In the genomic region with DNA sequence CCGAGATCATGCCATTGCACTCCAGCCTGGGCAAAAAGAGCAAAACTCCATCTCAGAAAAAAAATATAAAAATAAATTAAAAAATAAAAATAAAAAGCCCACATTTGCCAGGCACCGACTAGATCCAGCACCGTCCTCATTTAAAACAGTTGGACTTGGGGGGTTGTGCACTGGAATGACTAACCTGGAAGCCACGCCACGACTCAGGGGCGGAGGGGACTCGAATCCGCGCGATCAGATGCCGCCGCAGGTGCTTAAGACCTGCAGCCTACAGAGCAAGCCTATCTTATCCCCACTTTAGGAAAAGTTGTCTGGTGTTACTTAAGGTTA, we compare ENCODE assay signal across 8 cellular contexts. TPM values are rescaled to one million over a fixed set of nuclear protein-coding genes. Genes with fewer than 3 reads are reported as not detected.
A peak's percentile ranks its signal among the peaks of the same experiment; 100 is the strongest.
DNase-seq lines count a peak whose midpoint lies in the region; ATAC-seq, FAIRE-seq and TF ChIP-seq lines count a peak whose summit lies in the region.

No MANE protein-coding gene starts in this region.

- H3K27ac ChIP-seq in A549 = peak overlapping the region; percentile 78 to 85
- no peak overlapping the region for H3K27ac ChIP-seq in HEK293 (ENCODE audit: extremely low read depth, low read depth, low read length)
- H3K27ac ChIP-seq in muscle layer of colon (ENCODE audit: low read depth, low read length) = no peak overlapping the region

- H3K9me3 ChIP-seq in A549 (no peaks in the 10 kb centered on the region), HEK293 (ENCODE audit: control insufficient read depth, insufficient read depth, low read depth, low read length) (no peaks in the 10 kb centered on the region), muscle layer of colon (ENCODE audit: low read length) (no peaks in the 10 kb centered on the region)

- H3K36me3 ChIP-seq in HEK293 (ENCODE audit: control insufficient read depth in 2 of 2, insufficient read depth in 1 of 2, low read length in 2 of 2) = peaks cover 0 to 4% of the 10 kb centered on the region in 2 experiments; a peak in 1 of 3 replicates
- H3K36me3 ChIP-seq in muscle layer of colon (ENCODE audit: insufficient read depth, low read length) = no peaks in the 10 kb centered on the region

- 0 out of 3 replicates have a peak, but pooled peaks cover 4% of the 10 kb centered on the region for H3K4me1 ChIP-seq in A549
- H3K4me1 ChIP-seq in HEK293 (ENCODE audit: control insufficient read depth, insufficient read depth, low read length) = no peaks in the 10 kb centered on the region
- no peaks in the 10 kb centered on the region for H3K4me1 ChIP-seq in muscle layer of colon (ENCODE audit: insufficient read depth, low read length)

- H3K4me2 ChIP-seq in A549 = peak overlapping the region; percentile 75

- POLR2A ChIA-PET in A549 (lab: Yijun Ruan, JAX) (interaction anchor here (0.8 to 0.9 kb wide), 2 partner anchors 9 to 39 kb away, joined by 3 to 5 read pairs; partner anchors contain the start of gene RBBP4), HEK293 (lab: Yijun Ruan, JAX) (interaction anchor here (0.9 to 1.2 kb wide), 2 partner anchors 39 to 210 kb away, joined by 3 to 9 read pairs; partner anchors contain the start of genes RBBP4 and ZBTB8OS)

- CTCF ChIA-PET in A549 (lab: Yijun Ruan, JAX) = interaction anchor here (0.6 to 0.8 kb wide), 2 partner anchors 13 to 76 kb away, joined by 3 to 6 read pairs; no protein-coding TSS in a partner anchor
- CTCF ChIA-PET in HEK293 (lab: Yijun Ruan, JAX) = interaction anchor here (0.6 to 1.2 kb wide), 5 partner anchors 9 to 900 kb away, joined by 3 to 4 read pairs (median 3); no protein-coding TSS in a partner anchor

- TF ChIP-seq CTCF in A549 (IDR thresholded peaks at IDR 0.05) (no peak), HEK293 (tag by site-specific recombination; IDR thresholded peaks at IDR 0.05) (no peak), cardiac fibroblast (IDR thresholded peaks at IDR 0.05; ENCODE audit: low read depth, low read length) (no peak)

- H3K27me3 ChIP-seq in muscle layer of colon (ENCODE audit: control insufficient read depth in 1 of 2, insufficient read depth in 2 of 2, low read length in 2 of 2) = no peaks in the 10 kb centered on the region

- 9% methylated on average over 12 of the region's 12 CpGs for WGBS in A549 (ENCODE audit: missing lambda C conversion rate)

- no peak for DNase-seq in A549 (ENCODE audit: low read depth in 1 of 2, low spot score in 1 of 2)
- DNase-seq in cardiac fibroblast (ENCODE audit: low read depth in 2 of 2) = no peak
- no peak for DNase-seq in C1 segment of cervical spinal cord (lab: John Stamatoyannopoulos, UW)
- no peak for DNase-seq in NCI-H2196 treated with DMSO at 0.1 percent for 48 hours (lab: John Stamatoyannopoulos, UW; ENCODE audit: unreplicated experiment)
- no peak for DNase-seq in iPS-NIHi11 (ENCODE audit: low spot score)

- no peak for TF ChIP-seq EP300 in A549 (IDR thresholded peaks at IDR 0.05)

- ATAC-seq in A549 (peak; percentile 68 to 80; a peak in 5 of 6 replicates), GM19324 (IDR thresholded peaks at IDR 0.05; ENCODE audit: low FRiP score, unreplicated experiment) (no peak)

- TF ChIP-seq RAD21 in A549 (conservative IDR thresholded peaks at IDR 0.05 in 1 of 2, IDR thresholded peaks at IDR 0.05 in 1 of 2) = no peak

- no peak for FAIRE-seq in A549 (lab: Jason Lieb, UNC)

- H3K4me3 ChIP-seq in A549 = peak overlapping the region; percentile 55
- H3K4me3 ChIP-seq in HEK293 (ENCODE audit: low read depth, low read length) = peak overlapping the region; percentile 53
- peak overlapping the region; percentile 54 to 60 for H3K4me3 ChIP-seq in cardiac fibroblast (replicated peaks in 1 of 2; ENCODE audit: low read depth in 2 of 2, low read length in 2 of 2)
- H3K4me3 ChIP-seq in muscle layer of colon (ENCODE audit: low read depth in 1 of 2, low read length in 2 of 2) = peak overlapping the region; percentile 28 to 64

- no peak for TF ChIP-seq POLR2A in A549 (IDR thresholded peaks at IDR 0.05; ENCODE audit: low read length)

- H3K9ac ChIP-seq in muscle layer of colon (ENCODE audit: low read length) = no peak overlapping the region

TF ChIP-seq in A549, 52 proteins besides CTCF, POLR2A, EP300 and RAD21:
- TF ChIP-seq, protein P1, sequence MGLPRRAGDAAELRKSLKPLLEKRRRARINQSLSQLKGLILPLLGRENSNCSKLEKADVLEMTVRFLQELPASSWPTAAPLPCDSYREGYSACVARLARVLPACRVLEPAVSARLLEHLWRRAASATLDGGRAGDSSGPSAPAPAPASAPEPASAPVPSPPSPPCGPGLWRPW (IDR thresholded peaks at IDR 0.05) = no peak
- no peak for TF ChIP-seq FOSL2 (IDR thresholded peaks at IDR 0.05)
- TF ChIP-seq FOSL2 (CRISPR knock-in tag; IDR thresholded peaks at IDR 0.05) = 0 out of 2 replicates have a peak, but pooled peaks have one; percentile 8
- TF ChIP-seq MAX (IDR thresholded peaks at IDR 0.05) = no peak
- TF ChIP-seq POLR2AphosphoS2 (conservative IDR thresholded peaks at IDR 0.05; ENCODE audit: low read length) = no peak
- TF ChIP-seq GATA3 (IDR thresholded peaks at IDR 0.05; ENCODE audit: borderline replicate concordance) = no peak
- TF ChIP-seq TFCP2L1 (CRISPR knock-in tag; IDR thresholded peaks at IDR 0.05) = no peak
- no peak for TF ChIP-seq CBX8 (IDR thresholded peaks at IDR 0.05)

TF ChIP-seq in HEK293, 187 proteins besides CTCF, POLR2A, EP300 and RAD21 (continues in another document):
- TF ChIP-seq, protein P2, sequence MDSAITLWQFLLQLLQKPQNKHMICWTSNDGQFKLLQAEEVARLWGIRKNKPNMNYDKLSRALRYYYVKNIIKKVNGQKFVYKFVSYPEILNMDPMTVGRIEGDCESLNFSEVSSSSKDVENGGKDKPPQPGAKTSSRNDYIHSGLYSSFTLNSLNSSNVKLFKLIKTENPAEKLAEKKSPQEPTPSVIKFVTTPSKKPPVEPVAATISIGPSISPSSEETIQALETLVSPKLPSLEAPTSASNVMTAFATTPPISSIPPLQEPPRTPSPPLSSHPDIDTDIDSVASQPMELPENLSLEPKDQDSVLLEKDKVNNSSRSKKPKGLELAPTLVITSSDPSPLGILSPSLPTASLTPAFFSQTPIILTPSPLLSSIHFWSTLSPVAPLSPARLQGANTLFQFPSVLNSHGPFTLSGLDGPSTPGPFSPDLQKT (IDR thresholded peaks at IDR 0.05; ENCODE audit: borderline replicate concordance, low read depth, low read length) = no peak
- TF ChIP-seq ZXDB (tag by site-specific recombination; IDR thresholded peaks at IDR 0.05) (peak; percentile 62; the same call in 1 of the 2 replicates), KLF10 (tag by site-specific recombination; IDR thresholded peaks at IDR 0.05) (0 out of 2 replicates have a peak, but pooled peaks have one; percentile 30), ZNF76 (tag by site-specific recombination; IDR thresholded peaks at IDR 0.05; ENCODE audit: borderline replicate concordance, low read depth) (no peak), BCL6B (tag by site-specific recombination; IDR thresholded peaks at IDR 0.05) (no peak), REST (tag by site-specific recombination; IDR thresholded peaks at IDR 0.05) (no peak), ZNF664 (tag by site-specific recombination; IDR thresholded peaks at IDR 0.05) (peak; percentile 51; the same call in 1 of the 2 replicates), ZNF785 (tag by site-specific recombination; IDR thresholded peaks at IDR 0.05) (no peak), MZF1 (tag by site-specific recombination; IDR thresholded peaks at IDR 0.05; ENCODE audit: borderline replicate concordance) (no peak)

RNA-seq across cellular contexts. Expression of gene ZBTB8OS, which starts 38.5 kb away (rescaled TPM):
- 69.9 and 85.4 TPM in 2 replicates for polyA plus RNA-seq in A549 (2011; rRNA removed)
- 30.3 and 47.1 TPM in 2 replicates for polyA plus RNA-seq in A549 (2012; cell fraction: cytosol; rRNA removed)
- 7.8 and 13.8 TPM in 2 replicates for polyA plus RNA-seq in A549 (2012; cell fraction: nucleus; rRNA removed)
- 101 to 106 TPM (median 104 TPM) in 3 replicates for polyA plus RNA-seq in A549 (2017; fragmentation: RNase III; extraction: RNeasy Plus Mini Kit Qiagen cat#74134 plus additional on column Dnase treatment)
- 7.9 TPM in 2 replicates for polyA minus RNA-seq in A549 (2011; rRNA and poly(A)+ RNA removed)

RNA-seq across cellular contexts. Expression of gene RBBP4, which starts 39.2 kb away (rescaled TPM):
- 134 and 137 TPM in 2 replicates for polyA plus RNA-seq in A549 (2011; rRNA removed)
- polyA plus RNA-seq in A549 (2012; cell fraction: cytosol; rRNA removed) = 60.0 and 61.5 TPM in 2 replicates
- 36.6 and 47.6 TPM in 2 replicates for polyA plus RNA-seq in A549 (2012; cell fraction: nucleus; rRNA removed)
- 107 to 109 TPM (median 108 TPM) in 3 replicates for polyA plus RNA-seq in A549 (2017; fragmentation: RNase III; extraction: RNeasy Plus Mini Kit Qiagen cat#74134 plus additional on column Dnase treatment)
- polyA minus RNA-seq in A549 (2011; rRNA and poly(A)+ RNA removed) = 107 and 110 TPM in 2 replicates

Comparison
In these comparisons a context has a peak if more than half of its experiments do, and no peak if none do; other contexts are left out.
1. H3K27ac ChIP-seq: peak in A549 (2 of 2); none in HEK293 (single experiment) and muscle layer of colon (single experiment).
2. Peak in every context shown above with its lines, with median percentiles within 50 percentile points of each other: H3K4me3 ChIP-seq.